Comparison of ENCODE assay signal across 9 cellular contexts in the genomic region with DNA sequence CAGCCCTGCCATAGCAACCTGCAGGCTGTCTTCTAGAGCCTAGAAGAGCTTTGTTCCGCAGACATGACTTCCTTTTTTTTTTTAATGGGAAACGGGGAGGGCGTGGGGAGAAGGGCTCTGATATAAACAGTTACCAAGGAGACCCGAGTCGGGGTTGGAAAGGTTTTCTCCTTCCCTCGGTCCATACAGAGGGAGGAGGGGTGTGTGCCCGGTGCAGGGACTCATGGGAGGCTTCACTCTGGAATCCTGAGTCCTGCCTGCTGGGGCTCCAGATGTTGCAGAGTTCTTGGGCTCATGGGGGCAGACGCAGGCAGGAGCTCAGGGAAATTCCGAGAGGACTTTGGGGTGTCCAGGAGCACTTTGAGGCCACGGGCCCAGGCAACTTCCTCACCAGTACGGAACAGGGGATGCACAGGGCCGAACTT. TPM values are rescaled to one million over a fixed set of nuclear protein-coding genes. Genes with fewer than 3 reads are reported as not detected.
DNase-seq lines count a peak whose midpoint lies in the region; ATAC-seq and TF ChIP-seq lines count a peak whose summit lies in the region.
"Had no signal": no experiment of that assay in that cellular context is flagged by ENCODE, and none has a peak within 500 bp of the region (broad histone marks: within the 10 kb centered on the region; RNA-seq: fewer than 3 reads in every experiment).

No MANE protein-coding gene starts in this region.

- H3K36me3 ChIP-seq in lower lobe of right lung: peaks cover 34% of the 10 kb centered on the region
- peaks cover 0 to 38% (median 2%) of the 10 kb centered on the region in 4 donors for H3K36me3 ChIP-seq in upper lobe of left lung

- WGBS in upper lobe of left lung, 2 donors: 31 to 37% methylated on average over 7 to 10 of the region's 12 CpGs

- TF ChIP-seq CTCF in lower lobe of right lung (IDR thresholded peaks at IDR 0.05) (no peak), upper lobe of left lung (IDR thresholded peaks at IDR 0.05) (no peak)

- TF ChIP-seq POLR2A in upper lobe of left lung (IDR thresholded peaks at IDR 0.05): no peak

- H3K4me1 ChIP-seq in lower lobe of right lung (peaks cover 51% of the 10 kb centered on the region), upper lobe of left lung (peaks cover 33 to 58% (median 45%) of the 10 kb centered on the region in 4 donors)

- intact Hi-C loops in lower lobe of right lung (cut with DNase I): no loop called here

- DNase-seq in NCI-H146 (lab: John Stamatoyannopoulos, UW): peak; percentile 39
- no peak for DNase-seq in NCI-H146 treated with DMSO at 0.1 percent for 48 hours (lab: John Stamatoyannopoulos, UW; ENCODE audit: unreplicated experiment)
- no peak for DNase-seq in caudate nucleus (lab: John Stamatoyannopoulos, UW)
- DNase-seq in lower lobe of right lung: no peak
- no peak for DNase-seq in upper lobe of left lung
- DNase-seq in activated CD4-positive, alpha-beta T cell treated with anti-CD3 and anti-CD28 coated beads, Interleukin-2, amount 50 U/mL, for 48 hours: no peak
- DNase-seq in activated naive CD4-positive, alpha-beta T cell treated with Interleukin-2 at 50 U/mL for 16 hours: no peak
- DNase-seq: activated naive CD8-positive, alpha-beta T cell treated with anti-CD3 and anti-CD28 coated beads, Interleukin-2, amount 10 ng/mL, durations not matched to agents 7 days and 5 days had no signal

- H3K4me3 ChIP-seq in lower lobe of right lung (peak overlapping the region; percentile 12), upper lobe of left lung (peak overlapping the region in 2 of 4 donors; percentile 2 to 19)

- H3K9me3 ChIP-seq in lower lobe of right lung: no peaks in the 10 kb centered on the region
- H3K9me3 ChIP-seq in upper lobe of left lung: no peaks in the 10 kb centered on the region

- H3K27me3 ChIP-seq in lower lobe of right lung (ENCODE audit: low read depth) (no peaks in the 10 kb centered on the region), upper lobe of left lung (no peaks in the 10 kb centered on the region)

- no peak for TF ChIP-seq EP300 in upper lobe of left lung (IDR thresholded peaks at IDR 0.05)

- H3K27ac ChIP-seq in caudate nucleus (ENCODE audit: low read depth, low read length) (peak overlapping the region; percentile 70), lower lobe of right lung (peak overlapping the region; percentile 79), upper lobe of left lung (peak overlapping the region; percentile 61 to 82 (median 79))

- ATAC-seq in lower lobe of right lung (peak; percentile 36 to 57), upper lobe of left lung (ENCODE audit: low FRiP score in 2 of 2) (peak in 1 of 2 donors; percentile 37), GM19023 (IDR thresholded peaks at IDR 0.05; ENCODE audit: unreplicated experiment) (no peak)

RNA-seq across cellular contexts. Expression of a gene that starts 26.8 kb away (rescaled TPM):
- total RNA-seq in lower lobe of right lung (42.7 TPM), upper lobe of left lung (10 to 100 TPM; 27.5 to 75.4 (median 43.1) TPM)

RNA-seq across cellular contexts. Expression of a gene that starts 52.6 kb away (rescaled TPM):
- total RNA-seq in lower lobe of right lung: 244 TPM
- 100 to 1,000 TPM; 107 to 257 (median 194) TPM for total RNA-seq in upper lobe of left lung
